ENCODE assay signal across 31 cellular contexts in genomic region chr12:34121360-34121759, GRCh38.
DNase-seq lines count a peak whose midpoint lies in the region; ATAC-seq and TF ChIP-seq lines count a peak whose summit lies in the region.
"Had no signal": no experiment of that assay in that cellular context is flagged by ENCODE, and none has a peak within 500 bp of the region (broad histone marks: within the 10 kb centered on the region; RNA-seq: fewer than 3 reads in every experiment).

No MANE protein-coding gene starts in this region.

- TF ChIP-seq CTCF in LNCaP clone FGC (IDR thresholded peaks at IDR 0.05; ENCODE audit: control insufficient read depth, extremely low read depth, insufficient read depth) (no peak), epithelial cell of esophagus (IDR thresholded peaks at IDR 0.05; ENCODE audit: insufficient read depth, low read depth, low read length, missing control alignments) (no peak), parathyroid adenoma (IDR thresholded peaks at IDR 0.05) (no peak)

- no peak overlapping the region for H3K27ac ChIP-seq in parathyroid adenoma
- H3K27ac ChIP-seq: 22Rv1; A549; BLaER1; BLaER1 treated with 17β-estradiol and CSF1 and Interleukin-3, amounts not matched to agents 10 nM and 100 nM; C4-2B had no signal

- H3K9me3 ChIP-seq in parathyroid adenoma (ENCODE audit: control insufficient read depth, low read length): no peaks in the 10 kb centered on the region
- H3K9me3 ChIP-seq: A549; BE2C; BLaER1; BLaER1 treated with 17β-estradiol and CSF1 and Interleukin-3, amounts not matched to agents 10 nM and 100 nM; Caco-2 had no signal

- peak overlapping the region; percentile 3 for H2AFZ ChIP-seq in parathyroid adenoma

- no peak overlapping the region for H3K4me2 ChIP-seq in parathyroid adenoma (ENCODE audit: low read length)
- H3K4me2 ChIP-seq: A549; BLaER1; BLaER1 treated with 17β-estradiol and CSF1 and Interleukin-3, amounts not matched to agents 10 nM and 100 nM had no signal

- H3K79me2 ChIP-seq in parathyroid adenoma: no peaks in the 10 kb centered on the region

- DNase-seq in LNCaP clone FGC (ENCODE audit: low read depth) (peak; percentile 59), epithelial cell of esophagus (ENCODE audit: low read depth) (peak; percentile 14), HEK293T (ENCODE audit: extremely low spot score) (no peak)
- DNase-seq: 8988T; ACHN; AML-193; BE2C; C1 segment of cervical spinal cord; Caco-2; Calu3; CD4-positive, alpha-beta memory T cell; CD4-positive, alpha-beta T cell; CD4-positive, CD25-positive, alpha-beta regulatory T cell; CD8-positive, alpha-beta memory T cell; CD8-positive, alpha-beta T cell; COR-L47; DMS 273 treated with DMSO at 0.1 percent for 48 hours; DMS153; DMS53; DMS79; DMS79 treated with DMSO at 0.1 percent for 48 hours; DND-41; EL had no signal

- CTCF ChIA-PET in HEK293T (lab: Yijun Ruan, JAX): no interaction called here

- H3K9ac ChIP-seq in parathyroid adenoma: no peak overlapping the region
- H3K9ac ChIP-seq: BLaER1; BLaER1 treated with 17β-estradiol and CSF1 and Interleukin-3, amounts not matched to agents 10 nM and 100 nM had no signal

- H3K27me3 ChIP-seq in parathyroid adenoma (ENCODE audit: control insufficient read depth, insufficient read depth, low read length): no peaks in the 10 kb centered on the region
- H3K27me3 ChIP-seq: BE2C; BLaER1; BLaER1 treated with 17β-estradiol and CSF1 and Interleukin-3, amounts not matched to agents 10 nM and 100 nM had no signal

- H3K4me1 ChIP-seq in parathyroid adenoma: peaks cover 2% of the 10 kb centered on the region
- H3K4me1 ChIP-seq: A549, BE2C, Caco-2 had no signal

- POLR2A ChIA-PET in HEK293T (lab: Yijun Ruan, JAX): no interaction called here

- H3K36me3 ChIP-seq in parathyroid adenoma (ENCODE audit: control insufficient read depth, insufficient read depth, low read length): no peaks in the 10 kb centered on the region
- H3K36me3 ChIP-seq: BE2C; BLaER1; BLaER1 treated with 17β-estradiol and CSF1 and Interleukin-3, amounts not matched to agents 10 nM and 100 nM had no signal

- ATAC-seq in GM21529 (IDR thresholded peaks at IDR 0.05; ENCODE audit: unreplicated experiment): no peak
- ATAC-seq in HG02623 (IDR thresholded peaks at IDR 0.05; ENCODE audit: unreplicated experiment): no peak
- ATAC-seq: A549; CD8-positive, alpha-beta T cell had no signal

- H3K4me3 ChIP-seq in LNCaP clone FGC (ENCODE audit: low read depth, low read length): no peak overlapping the region
- H3K4me3 ChIP-seq in epithelial cell of esophagus (ENCODE audit: low read length): no peak overlapping the region
- H3K4me3 ChIP-seq in parathyroid adenoma (ENCODE audit: low read depth, low read length): no peak overlapping the region
- H3K4me3 ChIP-seq: A549; BLaER1; BLaER1 treated with 17β-estradiol and CSF1 and Interleukin-3, amounts not matched to agents 10 nM and 100 nM had no signal

TF ChIP-seq in HEK293T, 16 proteins besides CTCF, POLR2A, EP300 and RAD21:
- TF ChIP-seq L3MBTL2 (conservative IDR thresholded peaks at IDR 0.05) (no peak), PKNOX1 (IDR thresholded peaks at IDR 0.05) (no peak), NFRKB (IDR thresholded peaks at IDR 0.05) (no peak), HDGF (IDR thresholded peaks at IDR 0.05; ENCODE audit: borderline replicate concordance) (no peak), SUZ12 (IDR thresholded peaks at IDR 0.05) (no peak)
